In genomic region chr3:66499881-66500574, GRCh38 we compare ENCODE assay signal across 8 cellular contexts. TPM values are rescaled to one million over a fixed set of nuclear protein-coding genes. Genes with fewer than 3 reads are reported as not detected.
DNase-seq lines count a peak whose midpoint lies in the region; ATAC-seq lines count a peak whose summit lies in the region.

No MANE protein-coding gene starts in this region.

- peak overlapping the region; percentile 89 for H3K27ac ChIP-seq in duodenal mucosa (ENCODE audit: low read depth, low read length)
- peak overlapping the region; percentile 77 for H3K27ac ChIP-seq in mesendoderm (ENCODE audit: low read depth, low read length)

- in situ Hi-C loops in ACHN (cut with HindIII; ENCODE audit: low pct_ligation_motif_present, low pct_unique_long_range_greater_than_20kb, low sequenced_read_pairs) = no loop called here

- no peak overlapping the region for H3K23ac ChIP-seq in mesendoderm (ENCODE audit: low read length)

- peak overlapping the region; percentile 99 for H3K56ac ChIP-seq in mesendoderm (ENCODE audit: low read length)

- H3K27me3 ChIP-seq in duodenal mucosa (ENCODE audit: control insufficient read depth in 1 of 2, insufficient read depth in 2 of 2, low read length in 2 of 2) (no peaks in the 10 kb centered on the region), mesendoderm (ENCODE audit: insufficient read depth, low read length, poor library complexity) (no peaks in the 10 kb centered on the region)

- peak overlapping the region; percentile 79 for H3K27ac Mint-ChIP-seq in stimulated activated naive CD8-positive, alpha-beta T cell treated with anti-CD3 and anti-CD28 coated beads, Interleukin-15, Interleukin-2, amounts not matched to agents 100 ng/mL and 50 ng/mL, for 24 hours

- H3K4me1 ChIP-seq in duodenal mucosa (ENCODE audit: control insufficient read depth in 1 of 2, insufficient read depth in 2 of 2, low read length in 2 of 2) (peaks cover 33 to 36% of the 10 kb centered on the region in 2 donors), mesendoderm (ENCODE audit: control insufficient read depth, low read depth, low read length) (peaks cover 10% of the 10 kb centered on the region)

- H3K36me3 Mint-ChIP-seq in stimulated activated naive CD8-positive, alpha-beta T cell treated with anti-CD3 and anti-CD28 coated beads, Interleukin-15, Interleukin-2, amounts not matched to agents 100 ng/mL and 50 ng/mL, for 24 hours (ENCODE audit: low read depth) = no peaks in the 10 kb centered on the region

- H3K79me1 ChIP-seq in mesendoderm (ENCODE audit: low read length) = peaks cover 13% of the 10 kb centered on the region

- H3K4me1 Mint-ChIP-seq in stimulated activated naive CD8-positive, alpha-beta T cell treated with anti-CD3 and anti-CD28 coated beads, Interleukin-15, Interleukin-2, amounts not matched to agents 100 ng/mL and 50 ng/mL, for 24 hours (ENCODE audit: low read depth) = peaks cover 59% of the 10 kb centered on the region

- H4K8ac ChIP-seq in mesendoderm (ENCODE audit: low read depth, low read length) = no peak overlapping the region

- peak overlapping the region; percentile 72 to 87 for H3K9ac ChIP-seq in duodenal mucosa (ENCODE audit: low read depth in 1 of 2, low read length in 2 of 2)
- peak overlapping the region; percentile 95 for H3K9ac ChIP-seq in mesendoderm (ENCODE audit: low read length)

- peak; percentile 12 for ATAC-seq in GM18867 (IDR thresholded peaks at IDR 0.05; ENCODE audit: unreplicated experiment)
- ATAC-seq in HG03095 (IDR thresholded peaks at IDR 0.05; ENCODE audit: unreplicated experiment) = peak; percentile 20

- H3K36me3 ChIP-seq in duodenal mucosa (ENCODE audit: control insufficient read depth in 1 of 2, insufficient read depth in 2 of 2, low read length in 2 of 2) (no peaks in the 10 kb centered on the region), mesendoderm (ENCODE audit: control insufficient read depth, insufficient read depth, low read length) (no peaks in the 10 kb centered on the region)

- no CpG with 5 or more reads among the region's 80 CpGs for WGBS in mesendoderm (ENCODE audit: extremely low coverage, insufficient coverage, low lambda C conversion rate)

- no peak overlapping the region for H4K5ac ChIP-seq in mesendoderm (ENCODE audit: low read length)

- no peaks in the 10 kb centered on the region for H3K9me3 ChIP-seq in duodenal mucosa (ENCODE audit: control insufficient read depth in 1 of 2, low read length in 2 of 2)

- peak; percentile 21 for DNase-seq in ACHN
- DNase-seq in activated CD4-positive, CD25-positive, alpha-beta regulatory T cell (lab: John Stamatoyannopoulos, UW) = peak; percentile 21 to 32 (median 21)
- no peak for DNase-seq in mesendoderm
- DNase-seq in KG1 (lab: John Stamatoyannopoulos, UW) = no peak

- peaks cover 24% of the 10 kb centered on the region for H3K79me2 ChIP-seq in mesendoderm (ENCODE audit: control insufficient read depth, insufficient read depth, low read length)

- H3K4me3 ChIP-seq in duodenal mucosa (ENCODE audit: low read depth in 1 of 2, low read length in 2 of 2) = peak overlapping the region; percentile 87 to 90
- peak overlapping the region; percentile 90 for H3K4me3 ChIP-seq in mesendoderm (ENCODE audit: low read length)

- peak overlapping the region; percentile 88 for H3K4me3 Mint-ChIP-seq in stimulated activated naive CD8-positive, alpha-beta T cell treated with anti-CD3 and anti-CD28 coated beads, Interleukin-15, Interleukin-2, amounts not matched to agents 100 ng/mL and 50 ng/mL, for 24 hours

- H2AK5ac ChIP-seq in mesendoderm (ENCODE audit: low read length) = no peak overlapping the region

- peak overlapping the region; percentile 97 for H3K18ac ChIP-seq in mesendoderm (ENCODE audit: low read length)

- peak overlapping the region; percentile 80 for H3K4me2 ChIP-seq in mesendoderm (ENCODE audit: low read length)

- H2BK120ac ChIP-seq in mesendoderm (ENCODE audit: low read depth, low read length) = no peak overlapping the region

- no peaks in the 10 kb centered on the region for H3K9me3 Mint-ChIP-seq in stimulated activated naive CD8-positive, alpha-beta T cell treated with anti-CD3 and anti-CD28 coated beads, Interleukin-15, Interleukin-2, amounts not matched to agents 100 ng/mL and 50 ng/mL, for 24 hours

- peak overlapping the region; percentile 10 for H2BK15ac ChIP-seq in mesendoderm (replicated peaks; ENCODE audit: low read depth)

- H2BK5ac ChIP-seq in mesendoderm (ENCODE audit: low read length) = no peak overlapping the region

- peak overlapping the region; percentile 90 for H3K4ac ChIP-seq in mesendoderm (ENCODE audit: low read depth, low read length)

- H3K27me3 Mint-ChIP-seq in stimulated activated naive CD8-positive, alpha-beta T cell treated with anti-CD3 and anti-CD28 coated beads, Interleukin-15, Interleukin-2, amounts not matched to agents 100 ng/mL and 50 ng/mL, for 24 hours = peaks cover 26% of the 10 kb centered on the region

RNA-seq across cellular contexts. Expression of gene LRIG1, which starts 0.8 kb away (rescaled TPM):
- polyA plus RNA-seq in mesendoderm (2013, experiment 1 of 2) = 10.9 TPM
- polyA plus RNA-seq in mesendoderm (2013, experiment 2 of 2) = 12.6 TPM

Comparison
In these comparisons a context has a peak if more than half of its experiments do, and no peak if none do; other contexts are left out.
1. DNase-seq: peak in ACHN (single experiment) and activated CD4-positive, CD25-positive, alpha-beta regulatory T cell (4 of 4); none in mesendoderm (single experiment) and KG1 (single experiment).